Comparison of ENCODE assay signal across 23 cellular contexts in the genomic region with DNA sequence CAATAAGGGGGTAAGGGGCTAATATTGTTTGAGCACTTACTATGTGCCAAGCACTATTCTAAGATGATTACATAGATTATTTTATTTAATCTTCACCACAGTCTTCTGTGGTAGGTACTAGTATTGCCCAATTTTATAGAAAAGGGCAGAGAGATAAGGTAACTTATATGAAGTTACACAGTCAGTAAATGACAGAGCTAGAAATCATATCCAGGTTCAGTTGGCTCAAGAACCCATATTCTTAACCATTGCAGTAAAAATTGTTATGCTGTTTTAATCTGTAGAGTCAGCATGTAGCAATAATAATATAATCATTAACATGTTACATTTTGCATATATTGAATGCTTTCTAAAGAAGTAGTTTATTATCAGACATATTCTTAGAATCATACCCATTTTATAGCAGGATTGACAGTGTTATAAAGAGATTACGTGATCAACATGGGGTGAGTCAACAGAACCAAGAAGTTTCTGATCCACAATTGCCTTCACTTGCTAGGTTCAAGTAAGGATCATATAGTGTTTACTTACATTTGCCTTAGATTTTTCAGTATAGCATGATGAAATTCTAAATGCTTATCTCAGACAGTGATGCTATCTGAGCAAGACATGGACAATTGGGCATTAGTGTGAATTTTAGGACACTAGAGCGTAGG.
"Had no signal": no experiment of that assay in that cellular context is flagged by ENCODE, and none has a peak within 500 bp of the region (broad histone marks: within the 10 kb centered on the region; RNA-seq: fewer than 3 reads in every experiment).

No MANE protein-coding gene starts in this region.

- H3K27ac Mint-ChIP-seq: T-cell; T-helper 1 cell treated with Interleukin-12 subunit alpha and Interleukin-12 subunit beta and Interleukin-4 antibody, amounts not matched to agents 30 μg/mL and 1 μg/mL, for 36 hours had no signal

- H3K4me3 Mint-ChIP-seq: T-cell; T-helper 1 cell treated with Interleukin-12 subunit alpha and Interleukin-12 subunit beta and Interleukin-4 antibody, amounts not matched to agents 30 μg/mL and 1 μg/mL, for 36 hours had no signal

- H3K4me2 ChIP-seq: SK-N-SH had no signal

- H3K9me3 Mint-ChIP-seq: T-cell; T-helper 1 cell treated with Interleukin-12 subunit alpha and Interleukin-12 subunit beta and Interleukin-4 antibody, amounts not matched to agents 30 μg/mL and 1 μg/mL, for 36 hours had no signal

- H3K27me3 Mint-ChIP-seq: T-cell had no signal

- H3K9ac ChIP-seq: SK-N-SH had no signal

- ATAC-seq: Panc1, PC-3, T-cell had no signal

- DNase-seq: Karpas-422, KG1, MM.1S, MV-4-11, NCI-H1048, NCI-H1105, NCI-H1417, NCI-H1436 treated with DMSO at 0.1 percent for 48 hours, NCI-H1694, NCI-H187 treated with DMSO at 0.1 percent for 48 hours, NCI-H2029 treated with DMSO at 0.1 percent for 48 hours, NCI-H2227 treated with DMSO at 0.1 percent for 48 hours, NCI-H524, NCI-H526 treated with DMSO at 0.1 percent for 48 hours, NCI-H774, PC-3, SHP77, SK-N-SH, SW 1271, T-cell had no signal

- H3K27ac ChIP-seq: RWPE1 had no signal

- H3K9me3 ChIP-seq: SK-N-SH had no signal
